ENCODE assay signal across 17 cellular contexts in genomic region chr5:153711755-153712154, GRCh38.
DNase-seq lines count a peak whose midpoint lies in the region; ATAC-seq and TF ChIP-seq lines count a peak whose summit lies in the region.
"Had no signal": no experiment of that assay in that cellular context is flagged by ENCODE, and none has a peak within 500 bp of the region (broad histone marks: within the 10 kb centered on the region; RNA-seq: fewer than 3 reads in every experiment).

No MANE protein-coding gene starts in this region.

- POLR2A ChIA-PET in RWPE1 (lab: Yijun Ruan, JAX; ENCODE audit: low non-redundant PET) (no interaction called here), PC-9 (lab: Charles Lee; ENCODE audit: unreplicated experiment) (no interaction called here)

- H3K4me3 ChIP-seq in left ventricle myocardium inferior (no peak overlapping the region), epithelial cell of proximal tubule (ENCODE audit: low read depth, low read length) (no peak overlapping the region), PC-9 (no peak overlapping the region)
- H3K4me3 ChIP-seq: left lung, pancreas had no signal

- H3K9me3 ChIP-seq in left ventricle myocardium inferior (replicated peaks) (no peaks in the 10 kb centered on the region), PC-9 (ENCODE audit: insufficient read depth, low read depth) (no peaks in the 10 kb centered on the region)
- H3K9me3 ChIP-seq: left lung, pancreas had no signal

- H4K20me1 ChIP-seq in PC-9 (ENCODE audit: insufficient read depth) = no peaks in the 10 kb centered on the region

- DNase-seq in left ventricle myocardium inferior (no peak), Right ventricle myocardium superior (no peak), RWPE1 (ENCODE audit: low spot score) (peak; percentile 20), epithelial cell of proximal tubule (ENCODE audit: low read depth) (no peak), NCI-H2029 (lab: John Stamatoyannopoulos, UW) (no peak), NCI-H1694 treated with DMSO at 0.1 percent for 48 hours (lab: John Stamatoyannopoulos, UW) (no peak), PC-9 (no peak)
- DNase-seq: activated CD4-positive, alpha-beta T cell treated with anti-CD3 and anti-CD28 coated beads, Interleukin-2, amount 50 U/mL, for 4 hours; activated T-cell treated with anti-CD3 and anti-CD28 coated beads, Interleukin-2, amount 50 U/mL, for 4 hours; Calu3; hypothalamus; left lung; NCI-H146; NCI-H226; pancreas had no signal

- H3F3A ChIP-seq in PC-9 (ENCODE audit: insufficient read depth, low read depth) = no peaks in the 10 kb centered on the region

- intact Hi-C loops in left ventricle myocardium inferior (cut with micrococcal nuclease) = loop anchor here (5.0 kb wide), 1 partner anchor 214 kb away; no protein-coding TSS in a partner anchor
- intact Hi-C loops in Right ventricle myocardium superior (cut with DNase I) = loop anchor here (5.0 kb wide), 1 partner anchor 214 kb away; no protein-coding TSS in a partner anchor
- intact Hi-C loops in PC-9 (cut with micrococcal nuclease; ENCODE audit: unreplicated experiment) = no loop called here

- no peak overlapping the region for H2AFZ ChIP-seq in PC-9

- no peak overlapping the region for H3K27ac ChIP-seq in left ventricle myocardium inferior (replicated peaks)
- no peak overlapping the region for H3K27ac ChIP-seq in RWPE1
- H3K27ac ChIP-seq in PC-9 = no peak overlapping the region
- H3K27ac ChIP-seq: epithelial cell of prostate, left lung, pancreas had no signal

- no peaks in the 10 kb centered on the region for H3K79me2 ChIP-seq in PC-9 (ENCODE audit: low read depth)

- CTCF ChIA-PET in RWPE1 (lab: Yijun Ruan, JAX) = interaction anchor here (0.6 kb wide), 2 partner anchors 270 to 535 kb away, joined by 4 to 6 read pairs; no protein-coding TSS in a partner anchor
- CTCF ChIA-PET in PC-9 (lab: Charles Lee) = no interaction called here

- TF ChIP-seq CTCF in left ventricle myocardium inferior (IDR thresholded peaks at IDR 0.05; ENCODE audit: borderline replicate concordance) (peak; percentile 52), RWPE1 (conservative IDR thresholded peaks at IDR 0.05; ENCODE audit: low read depth) (no peak), epithelial cell of proximal tubule (conservative IDR thresholded peaks at IDR 0.05; ENCODE audit: low read depth, low read length) (peak; percentile 45), PC-9 (conservative IDR thresholded peaks at IDR 0.05) (no peak)

- ATAC-seq in Right ventricle myocardium superior (ENCODE audit: poor library complexity) (no peak), HG02870 (IDR thresholded peaks at IDR 0.05; ENCODE audit: unreplicated experiment) (no peak)
- ATAC-seq: activated T-cell treated with anti-CD3 and anti-CD28 coated beads, Interleukin-2, amount 50 U/mL, for 4 hours; left lung; pancreas had no signal

- no TSS peak for BruUV-seq in PC-9 (replicated peaks; lab: Mats Ljungman, UMichigan)

- no peak overlapping the region for H3K4me2 ChIP-seq in PC-9

- H3K27me3 ChIP-seq in left ventricle myocardium inferior (ENCODE audit: low read depth) = no peaks in the 10 kb centered on the region
- H3K27me3 ChIP-seq in PC-9 (ENCODE audit: insufficient read depth, low read depth) = no peaks in the 10 kb centered on the region
- H3K27me3 ChIP-seq: left lung, pancreas had no signal

- H3K36me3 ChIP-seq in left ventricle myocardium inferior (no peaks in the 10 kb centered on the region), PC-9 (ENCODE audit: low read depth) (no peaks in the 10 kb centered on the region)
- H3K36me3 ChIP-seq: left lung, pancreas had no signal

- no peaks in the 10 kb centered on the region for H3K9me2 ChIP-seq in PC-9 (ENCODE audit: insufficient read depth)

- H3K4me1 ChIP-seq in left ventricle myocardium inferior (no peaks in the 10 kb centered on the region), PC-9 (replicated peaks; ENCODE audit: insufficient read depth) (no peaks in the 10 kb centered on the region)
- H3K4me1 ChIP-seq: left lung, pancreas had no signal

Comparison
In these comparisons a context has a peak if more than half of its experiments do, and no peak if none do; other contexts are left out.
1. CTCF ChIP-seq: peak in left ventricle myocardium inferior (single experiment) and epithelial cell of proximal tubule (single experiment); none in RWPE1 (single experiment) and PC-9 (single experiment).